ENCODE assay signal across 1 cellular context in genomic region chr16:84717484-84717883, GRCh38.
TF ChIP-seq lines count a peak whose summit lies in the region.

No MANE protein-coding gene starts in this region.

TF ChIP-seq in A549, 52 proteins besides CTCF, POLR2A, EP300 and RAD21 (continued from another document):
- TF ChIP-seq PHF8 (IDR thresholded peaks at IDR 0.05; ENCODE audit: borderline replicate concordance, low read depth) (no peak), FOXS1 (CRISPR knock-in tag; IDR thresholded peaks at IDR 0.05) (no peak), ESRRA (IDR thresholded peaks at IDR 0.05; ENCODE audit: borderline replicate concordance, low read length) (no peak)
